Comparison of ENCODE assay signal across 22 cellular contexts in genomic region chr16:79271583-79271982, GRCh38.
DNase-seq lines count a peak whose midpoint lies in the region; ATAC-seq, FAIRE-seq and TF ChIP-seq lines count a peak whose summit lies in the region.
"Had no signal": no experiment of that assay in that cellular context is flagged by ENCODE, and none has a peak within 500 bp of the region (broad histone marks: within the 10 kb centered on the region; RNA-seq: fewer than 3 reads in every experiment).

No MANE protein-coding gene starts in this region.

- H3K36me3 Mint-ChIP-seq in activated T-cell treated with anti-CD3 and anti-CD28 coated beads, Interleukin-2, amount 50 U/mL, for 4 hours (ENCODE audit: insufficient read depth) = no peaks in the 10 kb centered on the region
- no peaks in the 10 kb centered on the region for H3K36me3 Mint-ChIP-seq in CD8-positive, alpha-beta memory T cell
- peaks cover 7% of the 10 kb centered on the region for H3K36me3 Mint-ChIP-seq in activated T-helper 2 cell treated with anti-CD3 and anti-CD28 coated beads, Interferon-gamma antibody, Interleukin-2, Interleukin-4, amounts not matched to agents 10 μg/mL and 5 μg/mL and 100 μg/mL, durations not matched to agents 14 hours and 24 hours and 36 hours (ENCODE audit: low read depth)
- H3K36me3 Mint-ChIP-seq in naive thymus-derived CD8-positive, alpha-beta T cell = no peaks in the 10 kb centered on the region
- H3K36me3 Mint-ChIP-seq: mesothelial cell of epicardium had no signal

- H3K4me1 ChIP-seq in CD8-positive, alpha-beta memory T cell (ENCODE audit: insufficient read depth, low read length) = peaks cover 63% of the 10 kb centered on the region
- no peaks in the 10 kb centered on the region for H3K4me1 ChIP-seq in pancreas
- H3K4me1 ChIP-seq: thyroid gland had no signal

- peak overlapping the region; percentile 87 to 98 (median 96) for H3K27ac Mint-ChIP-seq in CD8-positive, alpha-beta memory T cell
- H3K27ac Mint-ChIP-seq in activated T-helper 2 cell treated with anti-CD3 and anti-CD28 coated beads, Interferon-gamma antibody, Interleukin-2, Interleukin-4, amounts not matched to agents 10 μg/mL and 5 μg/mL and 100 μg/mL, durations not matched to agents 14 hours and 24 hours and 36 hours = peak overlapping the region; percentile 88
- peak overlapping the region in 8 of 10 donors; percentile 22 to 90 (median 52) for H3K27ac Mint-ChIP-seq in naive thymus-derived CD8-positive, alpha-beta T cell
- H3K27ac Mint-ChIP-seq: HFFc6, mesothelial cell of epicardium, nephron had no signal

- no peak for DNase-seq in activated T-cell treated with anti-CD3 and anti-CD28 coated beads, Interleukin-2, amount 50 U/mL, for 4 hours
- DNase-seq in activated T-cell treated with anti-CD3 and anti-CD28 coated beads, Interleukin-2, amount 50 U/mL, for 1 hour = no peak
- no peak for DNase-seq in CD8-positive, alpha-beta memory T cell
- DNase-seq in activated T-helper 2 cell treated with anti-CD3 and anti-CD28 coated beads, Interferon-gamma antibody, Interleukin-2, Interleukin-4, amounts not matched to agents 10 μg/mL and 5 μg/mL and 100 μg/mL, durations not matched to agents 14 hours and 24 hours and 36 hours (ENCODE audit: low spot score) = no peak
- no peak for DNase-seq in naive thymus-derived CD8-positive, alpha-beta T cell
- DNase-seq in foreskin melanocyte (no peak), pancreas (no peak), NCI-H2081 treated with DMSO at 0.1 percent for 48 hours (lab: John Stamatoyannopoulos, UW) (no peak)
- DNase-seq: aorta, HFFc6, left ventricle myocardium superior, NCI-H1105 treated with DMSO at 0.1 percent for 48 hours, NCI-H2029 treated with DMSO at 0.1 percent for 48 hours, NCI-H345, NCI-H748 treated with DMSO at 0.1 percent for 48 hours, thyroid gland, WERI-Rb-1 had no signal

- TF ChIP-seq CTCF in pancreas (IDR thresholded peaks at IDR 0.05) = no peak

- ATAC-seq in activated T-cell treated with anti-CD3 and anti-CD28 coated beads, Interleukin-2, amount 50 U/mL, for 4 hours = no peak
- no peak for ATAC-seq in naive thymus-derived CD8-positive, alpha-beta T cell
- ATAC-seq in pancreas = no peak
- ATAC-seq: left ventricle myocardium superior had no signal

- H3K4me3 ChIP-seq in CD8-positive, alpha-beta memory T cell (ENCODE audit: low read length) = peak overlapping the region; percentile 66
- no peak overlapping the region for H3K4me3 ChIP-seq in pancreas
- H3K4me3 ChIP-seq: cardiac muscle cell, thyroid gland had no signal

- POLR2A ChIA-PET in CD8-positive, alpha-beta memory T cell (lab: Charles Lee) = interaction anchor here (0.5 to 1.3 kb wide), 6 partner anchors 12 to 386 kb away, joined by 3 to 9 read pairs (median 4); partner anchors contain the start of gene MAF
- POLR2A ChIA-PET in naive thymus-derived CD8-positive, alpha-beta T cell (lab: Charles Lee) = no interaction called here

- FAIRE-seq in pancreas (lab: Jason Lieb, UNC) = no peak
- FAIRE-seq: islet of Langerhans had no signal

- no peaks in the 10 kb centered on the region for H3K9me3 ChIP-seq in CD8-positive, alpha-beta memory T cell (ENCODE audit: low read length)
- no peaks in the 10 kb centered on the region for H3K9me3 ChIP-seq in pancreas
- H3K9me3 ChIP-seq: thyroid gland had no signal

- H3K27me3 ChIP-seq in CD8-positive, alpha-beta memory T cell (ENCODE audit: insufficient read depth, low read length, poor library complexity, severe bottlenecking) = no peaks in the 10 kb centered on the region
- H3K27me3 ChIP-seq in pancreas = no peaks in the 10 kb centered on the region
- H3K27me3 ChIP-seq: cardiac muscle cell, thyroid gland had no signal

- WGBS in pancreas, 2 donors = 0% methylated on average over 1 of the region's 1 CpG

- no peaks in the 10 kb centered on the region for H3K36me3 ChIP-seq in CD8-positive, alpha-beta memory T cell (ENCODE audit: insufficient read depth, low read length)
- H3K36me3 ChIP-seq in pancreas = no peaks in the 10 kb centered on the region
- H3K36me3 ChIP-seq: cardiac muscle cell, thyroid gland, WERI-Rb-1 had no signal

- intact Hi-C loops in activated T-helper 2 cell treated with anti-CD3 and anti-CD28 coated beads, Interferon-gamma antibody, Interleukin-2, Interleukin-4, amounts not matched to agents 10 μg/mL and 5 μg/mL and 100 μg/mL, durations not matched to agents 14 hours and 24 hours and 36 hours (cut with micrococcal nuclease) = no loop called here
- intact Hi-C loops in pancreas (cut with DNase I) = no loop called here

- peaks cover 5% of the 10 kb centered on the region for H3K27me3 Mint-ChIP-seq in activated T-cell treated with anti-CD3 and anti-CD28 coated beads, Interleukin-2, amount 50 U/mL, for 4 hours (ENCODE audit: low read depth)
- no peaks in the 10 kb centered on the region for H3K27me3 Mint-ChIP-seq in CD8-positive, alpha-beta memory T cell
- H3K27me3 Mint-ChIP-seq in activated T-helper 2 cell treated with anti-CD3 and anti-CD28 coated beads, Interferon-gamma antibody, Interleukin-2, Interleukin-4, amounts not matched to agents 10 μg/mL and 5 μg/mL and 100 μg/mL, durations not matched to agents 14 hours and 24 hours and 36 hours (ENCODE audit: low read depth) = no peaks in the 10 kb centered on the region
- H3K27me3 Mint-ChIP-seq in naive thymus-derived CD8-positive, alpha-beta T cell = peaks cover 22 to 77% (median 57%) of the 10 kb centered on the region in 5 donors

- H3K4me3 Mint-ChIP-seq in activated T-cell treated with anti-CD3 and anti-CD28 coated beads, Interleukin-2, amount 50 U/mL, for 4 hours = peak overlapping the region; percentile 67
- peak overlapping the region; percentile 81 to 90 (median 84) for H3K4me3 Mint-ChIP-seq in CD8-positive, alpha-beta memory T cell
- H3K4me3 Mint-ChIP-seq in activated T-helper 2 cell treated with anti-CD3 and anti-CD28 coated beads, Interferon-gamma antibody, Interleukin-2, Interleukin-4, amounts not matched to agents 10 μg/mL and 5 μg/mL and 100 μg/mL, durations not matched to agents 14 hours and 24 hours and 36 hours (ENCODE audit: low read depth) = peak overlapping the region; percentile 68
- peak overlapping the region; percentile 51 to 81 (median 71) for H3K4me3 Mint-ChIP-seq in naive thymus-derived CD8-positive, alpha-beta T cell
- H3K4me3 Mint-ChIP-seq: HFFc6, mesothelial cell of epicardium, nephron had no signal

- peaks cover 75% of the 10 kb centered on the region for H3K4me1 Mint-ChIP-seq in activated T-cell treated with anti-CD3 and anti-CD28 coated beads, Interleukin-2, amount 50 U/mL, for 4 hours (ENCODE audit: low read depth)
- peaks cover 68 to 85% (median 76%) of the 10 kb centered on the region in 3 donors for H3K4me1 Mint-ChIP-seq in CD8-positive, alpha-beta memory T cell
- H3K4me1 Mint-ChIP-seq in activated T-helper 2 cell treated with anti-CD3 and anti-CD28 coated beads, Interferon-gamma antibody, Interleukin-2, Interleukin-4, amounts not matched to agents 10 μg/mL and 5 μg/mL and 100 μg/mL, durations not matched to agents 14 hours and 24 hours and 36 hours (ENCODE audit: low read depth) = peaks cover 77% of the 10 kb centered on the region
- H3K4me1 Mint-ChIP-seq in naive thymus-derived CD8-positive, alpha-beta T cell = peaks cover 32 to 64% (median 61%) of the 10 kb centered on the region in 4 donors
- H3K4me1 Mint-ChIP-seq: mesothelial cell of epicardium, nephron had no signal

- no peaks in the 10 kb centered on the region for H3K9me3 Mint-ChIP-seq in activated T-cell treated with anti-CD3 and anti-CD28 coated beads, Interleukin-2, amount 50 U/mL, for 4 hours
- no peaks in the 10 kb centered on the region for H3K9me3 Mint-ChIP-seq in CD8-positive, alpha-beta memory T cell
- peaks cover 8% of the 10 kb centered on the region for H3K9me3 Mint-ChIP-seq in activated T-helper 2 cell treated with anti-CD3 and anti-CD28 coated beads, Interferon-gamma antibody, Interleukin-2, Interleukin-4, amounts not matched to agents 10 μg/mL and 5 μg/mL and 100 μg/mL, durations not matched to agents 14 hours and 24 hours and 36 hours
- peaks cover 0 to 3% (median 0%) of the 10 kb centered on the region in 9 donors for H3K9me3 Mint-ChIP-seq in naive thymus-derived CD8-positive, alpha-beta T cell
- H3K9me3 Mint-ChIP-seq: mesothelial cell of epicardium, nephron had no signal

- CTCF ChIA-PET in CD8-positive, alpha-beta memory T cell (lab: Charles Lee) = interaction anchor here (0.7 to 2.5 kb wide), 9 partner anchors 9 to 329 kb away, joined by 3 to 12 read pairs (median 4); partner anchors contain the start of gene MAF

- no peak overlapping the region for H3K27ac ChIP-seq in CD8-positive, alpha-beta memory T cell (ENCODE audit: low read depth, low read length)
- H3K27ac ChIP-seq in pancreas = no peak overlapping the region
- H3K27ac ChIP-seq: C4-2B, cardiac muscle cell, thyroid gland, WERI-Rb-1 had no signal
